Comparison of ENCODE assay signal across 24 cellular contexts in the genomic region with DNA sequence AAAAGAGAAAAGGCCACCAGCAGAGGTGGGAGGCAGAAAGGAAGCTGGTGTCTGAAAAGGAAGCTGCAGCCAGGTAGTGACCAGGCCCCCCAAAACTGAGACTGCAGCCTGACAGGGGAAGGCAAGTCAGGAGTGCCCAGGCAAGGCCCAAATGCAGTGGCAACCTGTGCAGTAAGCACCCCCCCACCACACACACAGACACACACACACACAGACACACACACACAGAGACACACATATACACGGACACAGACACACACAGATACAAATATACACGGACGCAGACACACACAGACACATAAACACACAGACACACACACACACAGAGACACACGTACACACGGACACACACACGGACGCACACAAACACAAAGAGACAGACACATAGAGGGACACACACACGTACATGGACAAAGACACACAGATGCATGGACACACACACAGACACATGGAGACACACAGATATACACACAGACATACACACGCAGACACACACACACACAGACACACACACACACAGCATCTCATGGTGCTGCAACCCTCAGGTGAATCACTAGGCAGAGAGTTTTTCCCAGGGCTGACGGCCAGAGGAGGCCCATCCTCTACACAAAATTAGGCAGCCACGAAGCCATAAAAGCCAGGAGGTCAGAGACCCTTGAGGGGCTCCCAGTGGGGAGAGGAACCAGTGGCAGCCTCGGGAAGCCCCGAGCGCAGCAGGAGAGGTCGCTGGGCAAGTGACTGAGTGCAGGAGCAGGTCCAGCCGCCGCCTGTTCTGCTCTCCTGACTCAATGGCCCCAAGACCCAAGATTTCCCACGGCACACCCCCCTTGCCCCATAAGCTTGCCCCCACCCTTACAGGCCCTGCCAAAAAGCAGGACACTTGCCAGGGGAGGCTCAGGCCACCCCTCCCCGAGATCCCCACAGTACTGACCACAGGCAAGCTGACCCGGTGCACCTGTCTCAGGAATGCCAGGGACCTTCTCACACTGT. TPM values are rescaled to one million over a fixed set of nuclear protein-coding genes. Genes with fewer than 3 reads are reported as not detected.
A peak's percentile ranks its signal among the peaks of the same experiment; 100 is the strongest.
DNase-seq lines count a peak whose midpoint lies in the region; ATAC-seq, FAIRE-seq and TF ChIP-seq lines count a peak whose summit lies in the region.
"Had no signal": no experiment of that assay in that cellular context is flagged by ENCODE, and none has a peak within 500 bp of the region (broad histone marks: within the 10 kb centered on the region; RNA-seq: fewer than 3 reads in every experiment).

No MANE protein-coding gene starts in this region.

- no peaks in the 10 kb centered on the region for H3K27me3 ChIP-seq in mammary epithelial cell (ENCODE audit: insufficient read depth, low read length)
- no peaks in the 10 kb centered on the region for H3K27me3 ChIP-seq in liver (ENCODE audit: control insufficient read depth in 4 of 4, insufficient read depth in 4 of 4, low read length in 3 of 4)
- no peaks in the 10 kb centered on the region for H3K27me3 ChIP-seq in small intestine (ENCODE audit: control insufficient read depth in 2 of 2, insufficient read depth in 2 of 2, low read length in 2 of 2)
- H3K27me3 ChIP-seq: body of pancreas, transverse colon had no signal

- no peak for FAIRE-seq in small intestine (lab: Jason Lieb, UNC)

- H3K4me1 ChIP-seq in mammary epithelial cell (ENCODE audit: insufficient read depth, low read length) (peaks cover 84% of the 10 kb centered on the region), liver (ENCODE audit: control insufficient read depth in 4 of 4, insufficient read depth in 4 of 4, low read length in 3 of 4) (peaks cover 3 to 92% (median 69%) of the 10 kb centered on the region in 4 donors), small intestine (ENCODE audit: control insufficient read depth in 2 of 2, insufficient read depth in 1 of 2, low read depth in 1 of 2, low read length in 1 of 2) (peaks cover 4 to 5% of the 10 kb centered on the region in 2 donors)

- H3K27ac ChIP-seq in mammary epithelial cell (ENCODE audit: insufficient read depth, low read depth, low read length) (peak overlapping the region; percentile 90), liver (ENCODE audit: low read depth in 1 of 2, low read length in 2 of 2) (peak overlapping the region; percentile 94 to 98), small intestine (ENCODE audit: low read depth in 1 of 2, low read length in 1 of 2) (peak overlapping the region; percentile 18 to 82)
- H3K27ac ChIP-seq: body of pancreas, WERI-Rb-1 had no signal

- peaks cover 7% of the 10 kb centered on the region for H3K36me3 Mint-ChIP-seq in HFFc6 (ENCODE audit: low read depth)
- H3K36me3 Mint-ChIP-seq: activated naive CD8-positive, alpha-beta T cell; IgD-negative memory B cell; stimulated activated naive B cell treated with anti-CD40 and anti-IgM and Interleukin-4, amounts not matched to agents 10 μg/mL and 1 μg/mL and 100 μg/mL, for 72 hours had no signal

- H3K27me3 Mint-ChIP-seq in HFFc6 (ENCODE audit: insufficient read depth) = no peaks in the 10 kb centered on the region; the same call in 1 of the 2 replicates

- no peak for TF ChIP-seq CTCF in HFFc6 (IDR thresholded peaks at IDR 0.05)
- no peak for TF ChIP-seq CTCF in mammary epithelial cell (conservative IDR thresholded peaks at IDR 0.05 in 1 of 2, IDR thresholded peaks at IDR 0.05 in 1 of 2; ENCODE audit: extremely low read depth in 1 of 2, insufficient read depth in 1 of 2, low read depth in 1 of 2, low read length in 2 of 2)
- no peak for TF ChIP-seq CTCF in liver (IDR thresholded peaks at IDR 0.05; ENCODE audit: low read depth, low read length, missing input control)

- dilution Hi-C loops in mammary epithelial cell (cut with HindIII; ENCODE audit: low sequenced_read_pairs) = no loop called here

- CTCF ChIA-PET in mammary epithelial cell (lab: Charles Lee; ENCODE audit: low non-redundant PET) = no interaction called here

- in situ Hi-C loops in mammary epithelial cell (cut with MboI; ENCODE audit: low sequenced_read_pairs in 2 of 2) = no loop called here

- peaks cover 51% of the 10 kb centered on the region for H3K4me1 Mint-ChIP-seq in HFFc6 (ENCODE audit: low read depth)

- H3K4me2 ChIP-seq in mammary epithelial cell (ENCODE audit: insufficient read depth, low read depth, low read length) = peak overlapping the region; percentile 93

- no TSS peak for BruUV-seq in mammary epithelial cell (replicated peaks; lab: Mats Ljungman, UMichigan)

- no peak overlapping the region for H2AFZ ChIP-seq in mammary epithelial cell (ENCODE audit: low read depth, low read length)

- H3K9me3 ChIP-seq in mammary epithelial cell (replicated peaks; ENCODE audit: insufficient read depth, low read length) = no peaks in the 10 kb centered on the region
- no peaks in the 10 kb centered on the region for H3K9me3 ChIP-seq in liver (ENCODE audit: control insufficient read depth in 4 of 4, low read length in 3 of 4)
- no peaks in the 10 kb centered on the region for H3K9me3 ChIP-seq in small intestine (ENCODE audit: control insufficient read depth, low read depth)
- H3K9me3 ChIP-seq: body of pancreas, transverse colon had no signal

- peaks cover 29% of the 10 kb centered on the region for H3K36me3 ChIP-seq in mammary epithelial cell (ENCODE audit: insufficient read depth, low read length)
- H3K36me3 ChIP-seq in liver (ENCODE audit: control insufficient read depth in 4 of 4, insufficient read depth in 3 of 4, low read depth in 1 of 4, low read length in 3 of 4) = no peaks in the 10 kb centered on the region
- no peaks in the 10 kb centered on the region for H3K36me3 ChIP-seq in small intestine (ENCODE audit: control insufficient read depth in 2 of 2, insufficient read depth in 2 of 2, low read length in 2 of 2)
- H3K36me3 ChIP-seq: transverse colon had no signal

- H3K9me3 Mint-ChIP-seq in HFFc6 = no peaks in the 10 kb centered on the region
- H3K9me3 Mint-ChIP-seq: activated CD8-positive, alpha-beta T cell treated with anti-CD3 and anti-CD28 coated beads for 36 hours; activated T-cell treated with anti-CD3 and anti-CD28 coated beads, Interleukin-2, amount 50 U/mL, for 4 hours; dendritic cell treated with granulocyte-macrophage colony-stimulating factor and Interleukin-4, amounts not matched to agents 40 ng/mL and 50 ng/mL, for 4 days; IgD-negative memory B cell; nephron; stimulated activated naive B cell treated with anti-CD40 and anti-IgM and Interleukin-4, amounts not matched to agents 10 μg/mL and 1 μg/mL and 100 μg/mL, for 72 hours had no signal

- peaks cover 100% of the 10 kb centered on the region for H3K79me2 ChIP-seq in mammary epithelial cell (ENCODE audit: insufficient read depth, low read length)

- 91% methylated on average over 12 of the region's 20 CpGs for WGBS in mammary epithelial cell (ENCODE audit: low coverage, missing lambda C conversion rate)
- WGBS in liver = 59% methylated on average over 20 of the region's 20 CpGs
- WGBS in small intestine, 3 donors = 74 to 88% (median 77%) methylated on average over 20 of the region's 20 CpGs

- no peak overlapping the region for H3K4me3 Mint-ChIP-seq in HFFc6
- H3K4me3 Mint-ChIP-seq: activated CD8-positive, alpha-beta T cell treated with anti-CD3 and anti-CD28 coated beads for 36 hours; activated naive CD8-positive, alpha-beta T cell; activated T-cell treated with anti-CD3 and anti-CD28 coated beads, Interleukin-2, amount 50 U/mL, for 4 hours; dendritic cell treated with granulocyte-macrophage colony-stimulating factor and Interleukin-4, amounts not matched to agents 40 ng/mL and 50 ng/mL, for 4 days; nephron; stimulated activated naive B cell treated with anti-CD40 and anti-IgM and Interleukin-4, amounts not matched to agents 10 μg/mL and 1 μg/mL and 100 μg/mL, for 72 hours had no signal

- DNase-seq in HFFc6 = no peak
- DNase-seq in mammary epithelial cell = peak; percentile 55
- no peak for DNase-seq in small intestine
- DNase-seq in stimulated activated CD4-positive, alpha-beta T cell treated with anti-CD3 and anti-CD28 coated beads, Interleukin-12 subunit alpha, Interleukin-12 subunit beta, amount 100 ng/mL, for 4 hours = no peak
- no peak for DNase-seq in dermis blood vessel endothelial cell
- DNase-seq in SKM-1 (lab: John Stamatoyannopoulos, UW; ENCODE audit: unreplicated experiment) = no peak
- DNase-seq: activated CD8-positive, alpha-beta T cell treated with anti-CD3 and anti-CD28 coated beads for 36 hours; activated T-cell treated with anti-CD3 and anti-CD28 coated beads, Interleukin-2, amount 50 U/mL, for 4 hours; body of pancreas; DMS79 treated with DMSO at 0.1 percent for 48 hours; NCI-H1930; NCI-H510A; stimulated activated naive B cell treated with anti-CD40 and anti-IgM and Interleukin-4, amounts not matched to agents 10 μg/mL and 1 μg/mL and 100 μg/mL, for 72 hours; T-helper 1 cell; transverse colon; WERI-Rb-1 had no signal

- H3K9ac ChIP-seq in mammary epithelial cell (ENCODE audit: insufficient read depth, low read length) = peak overlapping the region; percentile 55
- H3K9ac ChIP-seq in liver (ENCODE audit: low read depth in 1 of 2, low read length in 2 of 2) = peak overlapping the region in 1 of 2 donors; percentile 30

- ATAC-seq in HG03469 (IDR thresholded peaks at IDR 0.05; ENCODE audit: unreplicated experiment) = no peak
- ATAC-seq: activated CD8-positive, alpha-beta T cell treated with anti-CD3 and anti-CD28 coated beads for 36 hours; activated T-cell treated with anti-CD3 and anti-CD28 coated beads, Interleukin-2, amount 50 U/mL, for 4 hours; body of pancreas; Right ventricle myocardium inferior; stimulated activated naive B cell treated with anti-CD40 and anti-IgM and Interleukin-4, amounts not matched to agents 10 μg/mL and 1 μg/mL and 100 μg/mL, for 72 hours had no signal

- H4K20me1 ChIP-seq in mammary epithelial cell (ENCODE audit: insufficient read depth, low read length) = no peaks in the 10 kb centered on the region

- no peak for TF ChIP-seq RAD21 in liver (IDR thresholded peaks at IDR 0.05)

- intact Hi-C loops in mammary epithelial cell (cut with micrococcal nuclease) = no loop called here

- peak overlapping the region in 1 of 3 experiments; percentile 23 for H3K4me3 ChIP-seq in mammary epithelial cell (replicated peaks in 1 of 3; ENCODE audit: insufficient read depth in 1 of 3, low read depth in 2 of 3, low read length in 3 of 3)
- H3K4me3 ChIP-seq in liver (ENCODE audit: low read depth in 1 of 3, low read length in 3 of 3) = no peak overlapping the region
- no peak overlapping the region for H3K4me3 ChIP-seq in small intestine (ENCODE audit: low read depth in 1 of 2, low read length in 2 of 2)
- H3K4me3 ChIP-seq: body of pancreas, lung, transverse colon had no signal

- peak overlapping the region; percentile 3 for H3K27ac Mint-ChIP-seq in HFFc6
- H3K27ac Mint-ChIP-seq: activated CD8-positive, alpha-beta T cell treated with anti-CD3 and anti-CD28 coated beads for 36 hours; activated naive CD8-positive, alpha-beta T cell; dendritic cell treated with granulocyte-macrophage colony-stimulating factor and Interleukin-4, amounts not matched to agents 40 ng/mL and 50 ng/mL, for 4 days; stimulated activated naive B cell treated with anti-CD40 and anti-IgM and Interleukin-4, amounts not matched to agents 10 μg/mL and 1 μg/mL and 100 μg/mL, for 72 hours had no signal

RNA-seq across cellular contexts. Expression of gene SDC1, which starts 6.3 kb away (rescaled TPM):
- total RNA-seq in HFFc6 (2021; fragmentation: NEBNext Ultra II Directional; extraction: Animal tissue kit (Norgen Biotek cat#: 25700)) = 100 to 1,000 TPM in 5 of 6 experiments, 10 to 100 TPM in 1; 92.1 to 141 (median 133) TPM
- total RNA-seq in mammary epithelial cell (1,000 to 10,000 TPM in 1 of 2 donors, 100 to 1,000 TPM in 1; 574 to 1,408 TPM), liver (100 to 1,000 TPM in 1 of 2 donors, 10 to 100 TPM in 1; 99.6 to 269 TPM), dermis blood vessel endothelial cell (1.4 and 1.7 TPM in 2 replicates)
- polyA plus RNA-seq in mammary epithelial cell (1,215 TPM), liver (100 to 1,000 TPM; 124 to 363 TPM), small intestine (10 to 100 TPM; 36.9 to 89.9 (median 38.9) TPM)
- polyA minus RNA-seq in mammary epithelial cell = 602 TPM

Comparison
In these comparisons a context has a peak if more than half of its experiments do, and no peak if none do; other contexts are left out.
1. RNA of gene SDC1, which starts 6.3 kb away (total RNA-seq): 574 to 1,408 TPM in mammary epithelial cell, 99.6 to 269 TPM in liver and 92.1 to 141 TPM in HFFc6; 1.4 to 1.7 TPM in dermis blood vessel endothelial cell; every median in the first group is over 10 times any median in the second.
2. Peak in every context shown above with its lines, with median percentiles within 50 percentile points of each other: H3K27ac ChIP-seq.